Comparison of ENCODE assay signal across 12 cellular contexts in genomic region chr2:42060028-42060427, GRCh38. TPM values are rescaled to one million over a fixed set of nuclear protein-coding genes. Genes with fewer than 3 reads are reported as not detected.
DNase-seq lines count a peak whose midpoint lies in the region; ATAC-seq and TF ChIP-seq lines count a peak whose summit lies in the region.
"Had no signal": no experiment of that assay in that cellular context is flagged by ENCODE, and none has a peak within 500 bp of the region (broad histone marks: within the 10 kb centered on the region; RNA-seq: fewer than 3 reads in every experiment).

No MANE protein-coding gene starts in this region.

- no TSS peak for BruUV-seq in HCT116 (replicated peaks; lab: Mats Ljungman, UMichigan)

- H3K27me3 ChIP-seq in HCT116 (ENCODE audit: insufficient read depth, low read length) (no peaks in the 10 kb centered on the region), colonic mucosa (no peaks in the 10 kb centered on the region), lower lobe of right lung (ENCODE audit: low read depth) (no peaks in the 10 kb centered on the region), upper lobe of left lung (no peaks in the 10 kb centered on the region)
- H3K27me3 ChIP-seq: pancreas had no signal

- WGBS in upper lobe of left lung, 2 donors, result 59 to 67% methylated on average over 8 of the region's 8 CpGs

- no peak overlapping the region for H3K27ac ChIP-seq in HCT116 (ENCODE audit: low read depth, low read length)
- H3K27ac ChIP-seq in colonic mucosa, result peak overlapping the region; percentile 65
- peak overlapping the region; percentile 44 for H3K27ac ChIP-seq in lower lobe of right lung
- H3K27ac ChIP-seq in upper lobe of left lung, result peak overlapping the region; percentile 47 to 78 (median 70)

- H2AFZ ChIP-seq in HCT116 (ENCODE audit: low read depth, low read length, poor library complexity, severe bottlenecking), result no peak overlapping the region

- no peaks in the 10 kb centered on the region for H3K36me3 ChIP-seq in HCT116 (ENCODE audit: control insufficient read depth in 1 of 2, insufficient read depth in 2 of 2, low read length in 2 of 2)
- peaks cover 5% of the 10 kb centered on the region for H3K36me3 ChIP-seq in colonic mucosa
- H3K36me3 ChIP-seq in lower lobe of right lung, result peaks cover 40% of the 10 kb centered on the region
- peaks cover 0 to 36% (median 12%) of the 10 kb centered on the region in 4 donors for H3K36me3 ChIP-seq in upper lobe of left lung

- intact Hi-C loops in HCT116 (cut with micrococcal nuclease) (no loop called here), colonic mucosa (cut with DNase I) (no loop called here), lower lobe of right lung (cut with DNase I) (no loop called here)

- no peak overlapping the region for H3K4me2 ChIP-seq in HCT116 (ENCODE audit: low read length)

- CTCF ChIA-PET in HCT116 (lab: Charles Lee), result no interaction called here

- no peak overlapping the region for H3K4me3 ChIP-seq in HCT116 (replicated peaks in 1 of 2; ENCODE audit: low read depth in 1 of 2, low read length in 2 of 2)
- no peak overlapping the region for H3K4me3 ChIP-seq in colonic mucosa
- H3K4me3 ChIP-seq in lower lobe of right lung, result no peak overlapping the region
- H3K4me3 ChIP-seq in upper lobe of left lung, result no peak overlapping the region
- H3K4me3 ChIP-seq: pancreas had no signal

- H3K9me3 ChIP-seq in HCT116 (ENCODE audit: control insufficient read depth in 1 of 2, insufficient read depth in 1 of 2, low read depth in 1 of 2, low read length in 2 of 2), result no peaks in the 10 kb centered on the region
- no peaks in the 10 kb centered on the region for H3K9me3 ChIP-seq in colonic mucosa
- no peaks in the 10 kb centered on the region for H3K9me3 ChIP-seq in lower lobe of right lung
- no peaks in the 10 kb centered on the region for H3K9me3 ChIP-seq in upper lobe of left lung
- H3K9me3 ChIP-seq: pancreas had no signal

- no peaks in the 10 kb centered on the region for H4K20me1 ChIP-seq in HCT116 (ENCODE audit: insufficient read depth)

- RAD21 ChIA-PET in HCT116 (lab: Charles Lee; ENCODE audit: low non-redundant PET in 1 of 2, low total read pairs in 2 of 2, uncharacterized antibody in 2 of 2, unreplicated experiment in 2 of 2), result no interaction called here

- H3K9ac ChIP-seq in HCT116 (ENCODE audit: low read length) (no peak overlapping the region), colonic mucosa (ENCODE audit: low read depth in 2 of 2, low read length in 2 of 2) (peak overlapping the region in 1 of 2 donors; percentile 29)

- TF ChIP-seq RAD21 in HCT116 (IDR thresholded peaks at IDR 0.05; ENCODE audit: low read depth), result peak; percentile 37

- 0 out of 2 replicates have a peak, but pooled peaks have one; percentile 28 for ATAC-seq in HCT116
- no peak for ATAC-seq in lower lobe of right lung
- no peak for ATAC-seq in upper lobe of left lung (ENCODE audit: low FRiP score in 2 of 2)
- no peak for ATAC-seq in GM19455 (IDR thresholded peaks at IDR 0.05; ENCODE audit: unreplicated experiment)

- TF ChIP-seq EP300 in upper lobe of left lung (IDR thresholded peaks at IDR 0.05), result no peak

- no peak for DNase-seq in HCT116 (ENCODE audit: low read depth, low spot score)
- DNase-seq in colonic mucosa, result no peak
- no peak for DNase-seq in lower lobe of right lung
- no peak for DNase-seq in upper lobe of left lung
- DNase-seq in NCI-H345 (lab: John Stamatoyannopoulos, UW), result no peak
- no peak for DNase-seq in stimulated activated naive CD4-positive, alpha-beta T cell (lab: John Stamatoyannopoulos, UW)
- DNase-seq: activated CD4-positive, alpha-beta T cell treated with anti-CD3 and anti-CD28 coated beads for 48 hours; CD4-positive, alpha-beta memory T cell; NCI-H2081; stimulated activated CD4-positive, alpha-beta T cell treated with anti-CD3 and anti-CD28 coated beads, Interleukin-1b, Interleukin-23, amount 100 ng/mL, for 48 hours had no signal

- no peaks in the 10 kb centered on the region for H3K79me2 ChIP-seq in HCT116 (ENCODE audit: insufficient read depth, low read length)

- H3K4me1 ChIP-seq in HCT116 (ENCODE audit: control insufficient read depth in 1 of 2, insufficient read depth in 2 of 2, low read length in 2 of 2), result peaks cover 0 to 13% of the 10 kb centered on the region in 2 experiments; a peak in 1 of 4 replicates
- peaks cover 21% of the 10 kb centered on the region for H3K4me1 ChIP-seq in colonic mucosa
- peaks cover 39% of the 10 kb centered on the region for H3K4me1 ChIP-seq in lower lobe of right lung
- peaks cover 10 to 30% (median 22%) of the 10 kb centered on the region in 4 donors for H3K4me1 ChIP-seq in upper lobe of left lung

- POLR2A ChIA-PET in HCT116 (lab: Charles Lee), result no interaction called here

- TF ChIP-seq CTCF in HCT116 (IDR thresholded peaks at IDR 0.05 in 2 of 3, conservative IDR thresholded peaks at IDR 0.05 in 1 of 3; ENCODE audit: borderline replicate concordance in 1 of 3, insufficient read depth in 1 of 3, low read depth in 2 of 3, low read length in 2 of 3) (0 out of 6 replicates have a peak, but pooled peaks of 1 of the 3 experiments have one; percentile 8), colonic mucosa (IDR thresholded peaks at IDR 0.05) (no peak), lower lobe of right lung (IDR thresholded peaks at IDR 0.05) (no peak), upper lobe of left lung (IDR thresholded peaks at IDR 0.05) (no peak)

- no peak for TF ChIP-seq POLR2A in HCT116 (IDR thresholded peaks at IDR 0.05; ENCODE audit: borderline replicate concordance, extremely low read depth, insufficient read depth, insufficient read length)
- no peak for TF ChIP-seq POLR2A in upper lobe of left lung (IDR thresholded peaks at IDR 0.05)

- no peaks in the 10 kb centered on the region for H3K9me2 ChIP-seq in HCT116 (ENCODE audit: insufficient read depth)

TF ChIP-seq in HCT116, 20 proteins besides CTCF, POLR2A, EP300 and RAD21:
- no peak for TF ChIP-seq ZBTB33 (IDR thresholded peaks at IDR 0.05; ENCODE audit: extremely low read depth, insufficient replicate concordance, low read length)
- TF ChIP-seq EZH2phosphoT487 (IDR thresholded peaks at IDR 0.05; ENCODE audit: borderline replicate concordance), result no peak
- TF ChIP-seq TCF7L2 (IDR thresholded peaks at IDR 0.05; ENCODE audit: borderline replicate concordance, extremely low read depth, insufficient read depth, insufficient read length), result no peak
- TF ChIP-seq YY1 (IDR thresholded peaks at IDR 0.05; ENCODE audit: extremely low read depth, insufficient replicate concordance, low read depth, low read length), result no peak
- no peak for TF ChIP-seq FOSL1 (IDR thresholded peaks at IDR 0.05; ENCODE audit: low read depth)
- no peak for TF ChIP-seq ELF1 (IDR thresholded peaks at IDR 0.05; ENCODE audit: borderline replicate concordance, low read depth)
- no peak for TF ChIP-seq EZH2 (IDR thresholded peaks at IDR 0.05)
- no peak for TF ChIP-seq REST (IDR thresholded peaks at IDR 0.05; ENCODE audit: low read depth)
- no peak for TF ChIP-seq JUND (IDR thresholded peaks at IDR 0.05)
- no peak for TF ChIP-seq ATF3 (IDR thresholded peaks at IDR 0.05)
- no peak for TF ChIP-seq EGR1 (IDR thresholded peaks at IDR 0.05; ENCODE audit: low read depth)
- TF ChIP-seq CBX3 (IDR thresholded peaks at IDR 0.05; ENCODE audit: low read depth), result no peak
TF ChIP-seq in HCT116: peak in this region for 0.

RNA-seq across cellular contexts. Expression of gene PKDCC, which starts 12.2 kb away (rescaled TPM):
- 0.84 TPM for total RNA-seq in HCT116 (2021; ENCODE audit: unreplicated experiment)
- 0.09 and 0.27 TPM in 2 replicates for polyA plus RNA-seq in HCT116 (2012)
- total RNA-seq in colonic mucosa, result 100 to 1,000 TPM in 1 of 2 donors, 10 to 100 TPM in 1; 61.3 to 125 TPM
- total RNA-seq in lower lobe of right lung, result 65.8 TPM
- 100 to 1,000 TPM in 3 of 6 donors, 10 to 100 TPM in 3; 65.0 to 156 (median 95.9) TPM for total RNA-seq in upper lobe of left lung
- total RNA-seq: CD4-positive, alpha-beta memory T cell had no signal

Comparison
In these comparisons a context has a peak if more than half of its experiments do, and no peak if none do; other contexts are left out.
1. RNA of gene PKDCC, which starts 12.2 kb away (total RNA-seq): 61.3 to 125 TPM in colonic mucosa, 65.0 to 156 TPM in upper lobe of left lung and 65.8 TPM in lower lobe of right lung (single experiment); 0.84 TPM in HCT116 (single experiment); every median in the first group is over 10 times any median in the second.